ENCODE assay signal across 15 cellular contexts in the genomic region with DNA sequence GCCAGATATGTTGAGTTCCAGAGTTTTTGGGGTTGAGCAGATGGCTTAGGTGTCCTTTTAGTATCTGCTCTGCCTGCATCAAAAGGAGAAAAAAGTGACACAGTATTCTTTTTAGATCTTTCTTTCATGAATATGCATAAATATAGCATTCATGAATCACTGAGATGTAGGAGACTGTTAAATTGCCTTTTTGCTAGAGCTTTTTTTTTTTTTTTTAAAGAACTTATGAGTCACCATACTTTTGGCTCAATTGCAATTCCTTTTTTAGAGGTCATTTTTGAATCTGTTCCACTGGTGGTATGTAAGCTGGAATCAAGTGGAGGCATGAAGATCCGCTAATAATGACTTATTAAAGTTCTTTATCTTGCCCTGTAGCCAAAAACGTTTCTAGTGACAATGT.
DNase-seq lines count a peak whose midpoint lies in the region; ATAC-seq and TF ChIP-seq lines count a peak whose summit lies in the region.
"Had no signal": no experiment of that assay in that cellular context is flagged by ENCODE, and none has a peak within 500 bp of the region (broad histone marks: within the 10 kb centered on the region; RNA-seq: fewer than 3 reads in every experiment).

No MANE protein-coding gene starts in this region.

- no peak overlapping the region for H3K4me2 ChIP-seq in hepatocyte

- H3K79me2 ChIP-seq in hepatocyte: no peaks in the 10 kb centered on the region

- H3K4me3 ChIP-seq in hepatocyte: no peak overlapping the region
- H3K4me3 ChIP-seq: prostate gland, SJCRH30 had no signal

- no peaks in the 10 kb centered on the region for H3K4me1 ChIP-seq in hepatocyte (ENCODE audit: insufficient read depth)
- H3K4me1 ChIP-seq: prostate gland, SJCRH30 had no signal

- H2AFZ ChIP-seq in hepatocyte: no peak overlapping the region

- H4K20me1 ChIP-seq in hepatocyte (ENCODE audit: insufficient read depth, poor library complexity, severe bottlenecking): no peaks in the 10 kb centered on the region

- DNase-seq in AG20443 (ENCODE audit: low spot score) (peak; percentile 52), NCI-H446 treated with DMSO at 0.1 percent for 48 hours (lab: John Stamatoyannopoulos, UW) (peak; percentile 34), fibroblast of gingiva (ENCODE audit: low read depth) (peak; percentile 37), non-pigmented ciliary epithelial cell (ENCODE audit: low read depth) (peak; percentile 28), T-helper 9 cell (no peak), DMS79 (lab: John Stamatoyannopoulos, UW) (no peak), hepatocyte (ENCODE audit: low spot score) (no peak)
- DNase-seq: amygdala; Kasumi-1; SJCRH30; stimulated activated CD4-positive, alpha-beta T cell treated with anti-CD3 and anti-CD28 coated beads, Interleukin-4, amount 100 ng/mL, for 4 hours; stimulated activated naive CD4-positive, alpha-beta T cell treated with Interleukin-2 at 50 U/mL for 16 hours had no signal

- no peaks in the 10 kb centered on the region for H3K27me3 ChIP-seq in hepatocyte

- ATAC-seq in HG03521 (IDR thresholded peaks at IDR 0.05; ENCODE audit: unreplicated experiment): no peak
- ATAC-seq: WTC11 had no signal

- TF ChIP-seq CTCF in hepatocyte (IDR thresholded peaks at IDR 0.05; ENCODE audit: poor library complexity): no peak

- H3K27ac ChIP-seq in hepatocyte: no peak overlapping the region
- H3K27ac ChIP-seq: prostate gland, SJCRH30 had no signal

- H3K9me3 ChIP-seq in hepatocyte (ENCODE audit: low read depth): no peaks in the 10 kb centered on the region
- H3K9me3 ChIP-seq: prostate gland, SJCRH30 had no signal

- no peaks in the 10 kb centered on the region for H3K9me2 ChIP-seq in hepatocyte (replicated peaks; ENCODE audit: insufficient read depth)

- 68% methylated on average over 2 of the region's 2 CpGs for WGBS in hepatocyte (ENCODE audit: low lambda C conversion rate, missing lambda C conversion rate)

- no peaks in the 10 kb centered on the region for H3K36me3 ChIP-seq in hepatocyte (replicated peaks; ENCODE audit: insufficient read depth, low read depth)
- H3K36me3 ChIP-seq: prostate gland, SJCRH30 had no signal

Comparison
In these comparisons a context has a peak if more than half of its experiments do, and no peak if none do; other contexts are left out.
1. DNase-seq: peak in AG20443 (single experiment), NCI-H446 treated with DMSO at 0.1 percent for 48 hours (single experiment), fibroblast of gingiva (single experiment) and non-pigmented ciliary epithelial cell (single experiment); none in T-helper 9 cell (single experiment), DMS79 (single experiment) and hepatocyte (single experiment).